8 cellular contexts compared by ENCODE assay signal in genomic region chr7:134548877-134549276, GRCh38. TPM values are rescaled to one million over a fixed set of nuclear protein-coding genes. Genes with fewer than 3 reads are reported as not detected.
A peak's percentile ranks its signal among the peaks of the same experiment; 100 is the strongest.
DNase-seq lines count a peak whose midpoint lies in the region; ATAC-seq and TF ChIP-seq lines count a peak whose summit lies in the region.

TSS of gene AKR1B15 (plus strand) at chr7:134549110. CDS start at chr7:134564620, 15,510 bp downstream.

- DNase-seq in fibroblast of villous mesenchyme (ENCODE audit: low read depth), result no peak
- DNase-seq in NK-92 (lab: John Stamatoyannopoulos, UW; ENCODE audit: unreplicated experiment), result no peak
- no peak for DNase-seq in dermis blood vessel endothelial cell
- no peak for DNase-seq in caudate nucleus (lab: John Stamatoyannopoulos, UW)
- DNase-seq in medulla oblongata (ENCODE audit: extremely low spot score), result no peak

- H3K4me3 ChIP-seq in fibroblast of villous mesenchyme (ENCODE audit: low read depth, low read length), result peak within 1 kb of the TSS; percentile 30

- no peak within 1 kb of the TSS for H3K27ac ChIP-seq in caudate nucleus (ENCODE audit: low read depth, low read length)

- peak; percentile 82 for ATAC-seq in GM18499 (IDR thresholded peaks at IDR 0.05; ENCODE audit: insufficient read depth, unreplicated experiment)
- peak; percentile 90 for ATAC-seq in GM21381 (IDR thresholded peaks at IDR 0.05; ENCODE audit: unreplicated experiment)
- ATAC-seq in HG03558 (IDR thresholded peaks at IDR 0.05; ENCODE audit: extremely low read depth, unreplicated experiment), result peak; percentile 87

- TF ChIP-seq CTCF in fibroblast of villous mesenchyme (IDR thresholded peaks at IDR 0.05; ENCODE audit: insufficient read depth, low read depth, low read length), result no peak

RNA-seq across cellular contexts. Expression of gene AKR1B15, which starts in this region (rescaled TPM):
- total RNA-seq in fibroblast of villous mesenchyme (not detected in 2 replicates), dermis blood vessel endothelial cell (not detected in 2 replicates)
